31 cellular contexts compared by ENCODE assay signal in genomic region chr1:223682502-223682901, GRCh38. TPM values are rescaled to one million over a fixed set of nuclear protein-coding genes. Genes with fewer than 3 reads are reported as not detected.
DNase-seq lines count a peak whose midpoint lies in the region; ATAC-seq, FAIRE-seq and TF ChIP-seq lines count a peak whose summit lies in the region.
"Had no signal": no experiment of that assay in that cellular context is flagged by ENCODE, and none has a peak within 500 bp of the region (broad histone marks: within the 10 kb centered on the region; RNA-seq: fewer than 3 reads in every experiment).

No MANE protein-coding gene starts in this region.

- TF ChIP-seq POLR2A in A549 (IDR thresholded peaks at IDR 0.05; ENCODE audit: low read length) (no peak), GM12878 (IDR thresholded peaks at IDR 0.05; ENCODE audit: low read depth, low read length) (no peak)

- H3K9me3 ChIP-seq in A549 (no peaks in the 10 kb centered on the region), GM23248 (ENCODE audit: low read depth) (no peaks in the 10 kb centered on the region), GM12878 (replicated peaks; ENCODE audit: control insufficient read depth, insufficient read depth, low read length) (no peaks in the 10 kb centered on the region)
- H3K9me3 ChIP-seq: SJSA1 had no signal

- ATAC-seq in A549 (no peak), GM12878 (peak; percentile 17; the same call in 1 of the 3 replicates), foreskin keratinocyte (peak; percentile 39)
- ATAC-seq: HepG2 had no signal

- H3K4me3 Mint-ChIP-seq in osteocyte (ENCODE audit: unreplicated experiment): no peak overlapping the region
- H3K4me3 Mint-ChIP-seq: B cell; CD14-positive monocyte; CD8-positive, alpha-beta memory T cell had no signal

- H3K27ac Mint-ChIP-seq in osteocyte (ENCODE audit: unreplicated experiment): no peak overlapping the region
- H3K27ac Mint-ChIP-seq: B cell, CD14-positive monocyte had no signal

- H3K4me2 ChIP-seq in A549 (no peak overlapping the region), GM23248 (ENCODE audit: unreplicated experiment) (no peak overlapping the region), GM12878 (ENCODE audit: control insufficient read depth, insufficient read depth) (no peak overlapping the region)

- no peaks in the 10 kb centered on the region for H3F3A ChIP-seq in GM23248 (ENCODE audit: insufficient read depth)

- no TSS peak for BruUV-seq in GM12878 (replicated peaks; lab: Mats Ljungman, UMichigan)

- DNase-seq in A549 (ENCODE audit: low read depth in 1 of 2, low spot score in 1 of 2) (no peak), GM23248 (peak; percentile 17), GM12878 (ENCODE audit: low read depth, low spot score) (no peak), foreskin keratinocyte (no peak), foreskin fibroblast (no peak), osteocyte (ENCODE audit: extremely low spot score, unreplicated experiment) (no peak), GM03348 (ENCODE audit: low spot score) (no peak)
- DNase-seq in activated effector memory CD4-positive, alpha-beta T cell treated with Interleukin-2 at 50 U/mL for 16 hours: no peak
- DNase-seq: CD8-positive, alpha-beta memory T cell; DMS 273 treated with DMSO at 0.1 percent for 48 hours; DMS79; EL; GDM1; Kasumi-1; MV-4-11; NCI-H1105; NCI-H1436 treated with DMSO at 0.1 percent for 48 hours; NCI-H187 treated with DMSO at 0.1 percent for 48 hours; NCI-H2171 treated with DMSO at 0.1 percent for 48 hours; NCI-H524 treated with DMSO at 0.1 percent for 48 hours; NCI-H774; NK-92 treated with Interleukin-12 subunit alpha and Interleukin-12 subunit beta, amount 100 ng/mL, for 24 hours; Right ventricle myocardium superior; RPMI8226 had no signal

- H3K9me3 Mint-ChIP-seq in osteocyte (ENCODE audit: unreplicated experiment): no peaks in the 10 kb centered on the region
- H3K9me3 Mint-ChIP-seq: CD8-positive, alpha-beta memory T cell had no signal

- POLR2A ChIA-PET in A549 (lab: Yijun Ruan, JAX) (no interaction called here), GM12878 (lab: Charles Lee) (no interaction called here)

- no peaks in the 10 kb centered on the region for H3K79me2 ChIP-seq in GM23248 (ENCODE audit: insufficient read depth)
- no peaks in the 10 kb centered on the region for H3K79me2 ChIP-seq in GM12878 (ENCODE audit: control insufficient read depth, insufficient read depth, low read length)

- H3K4me3 ChIP-seq in A549 (no peak overlapping the region), GM23248 (no peak overlapping the region), GM12878 (no peak overlapping the region), foreskin fibroblast (ENCODE audit: low read depth in 1 of 2, low read length in 2 of 2) (no peak overlapping the region)
- H3K4me3 ChIP-seq: SJSA1 had no signal

- no peak for TF ChIP-seq RAD21 in A549 (conservative IDR thresholded peaks at IDR 0.05 in 1 of 2, IDR thresholded peaks at IDR 0.05 in 1 of 2)
- TF ChIP-seq RAD21 in GM12878 (IDR thresholded peaks at IDR 0.05; ENCODE audit: insufficient read depth, low read depth, low read length): no peak

- no peaks in the 10 kb centered on the region for H3K4me1 Mint-ChIP-seq in osteocyte (ENCODE audit: unreplicated experiment)
- H3K4me1 Mint-ChIP-seq: CD8-positive, alpha-beta memory T cell had no signal

- RAD21 ChIA-PET in GM12878 (lab: Charles Lee; ENCODE audit: unreplicated experiment): interaction anchor here (0.8 to 1.7 kb wide), 3 partner anchors 126 to 549 kb away, joined by 3 to 13 read pairs (median 10); no protein-coding TSS in a partner anchor

- peaks cover 50% of the 10 kb centered on the region for H3K27me3 Mint-ChIP-seq in osteocyte (ENCODE audit: unreplicated experiment)

- H3K27me3 ChIP-seq in GM23248 (replicated peaks; ENCODE audit: insufficient read depth) (0 out of 2 replicates have a peak, but pooled peaks cover 4% of the 10 kb centered on the region), GM12878 (replicated peaks in 1 of 2; ENCODE audit: control insufficient read depth in 2 of 2, insufficient read depth in 2 of 2, low read length in 1 of 2) (no peaks in the 10 kb centered on the region; a peak in 2 of 4 replicates), foreskin keratinocyte (peaks cover 10% of the 10 kb centered on the region)

- no peak for FAIRE-seq in A549 (lab: Jason Lieb, UNC)
- FAIRE-seq in GM12878 (lab: Jason Lieb, UNC): no peak
- FAIRE-seq: GM12892, H54, HepG2 had no signal

- H3K4me1 ChIP-seq in A549 (no peaks in the 10 kb centered on the region), GM23248 (ENCODE audit: insufficient read depth) (0 out of 2 replicates have a peak, but pooled peaks cover 3% of the 10 kb centered on the region), GM12878 (ENCODE audit: control insufficient read depth, insufficient read depth, low read length) (no peaks in the 10 kb centered on the region), foreskin keratinocyte (no peaks in the 10 kb centered on the region)
- H3K4me1 ChIP-seq: SJSA1 had no signal

- no peaks in the 10 kb centered on the region for H3K36me3 ChIP-seq in GM23248 (ENCODE audit: low read depth)
- no peaks in the 10 kb centered on the region for H3K36me3 ChIP-seq in GM12878 (ENCODE audit: control insufficient read depth in 2 of 2, insufficient read depth in 2 of 2, low read length in 1 of 2)
- H3K36me3 ChIP-seq: SJSA1 had no signal

- in situ Hi-C loops in GM23248 (cut with MboI) (no loop called here), GM12878 (cut with MboI) (no loop called here)

- 57% methylated on average over 3 of the region's 3 CpGs for whole genome bisulfite sequencing in A549 (ENCODE audit: missing lambda C conversion rate)
- 83 to 93% methylated on average over 3 of the region's 3 CpGs for WGBS in GM23248 (ENCODE audit: low coverage in 1 of 2, low lambda C conversion rate in 2 of 2, missing lambda C conversion rate in 2 of 2), 2 experiments
- WGBS in GM12878 (ENCODE audit: insufficient coverage, insufficient replicate concordance, low lambda C conversion rate, missing lambda C conversion rate): 24% methylated on average over 3 of the region's 3 CpGs

- no peak overlapping the region for H3K9ac ChIP-seq in GM23248
- H3K9ac ChIP-seq in GM12878 (ENCODE audit: control insufficient read depth, insufficient read depth, low read length): no peak overlapping the region

- no peak overlapping the region for H3K27ac ChIP-seq in A549
- H3K27ac ChIP-seq in GM23248: no peak overlapping the region
- H3K27ac ChIP-seq in GM12878 (ENCODE audit: control insufficient read depth, insufficient read depth): no peak overlapping the region
- H3K27ac ChIP-seq in foreskin keratinocyte: no peak overlapping the region
- H3K27ac ChIP-seq: SJSA1 had no signal

- intact Hi-C loops in GM12878 (cut with micrococcal nuclease; ENCODE audit: unreplicated experiment): loop anchor here (5.0 to 10.0 kb wide), 2 partner anchors 440 to 868 kb away; partner anchors contain the start of gene DISP1

- TF ChIP-seq CTCF in A549 (IDR thresholded peaks at IDR 0.05): no peak
- TF ChIP-seq CTCF in GM12878 (IDR thresholded peaks at IDR 0.05 in 2 of 3, conservative IDR thresholded peaks at IDR 0.05 in 1 of 3; ENCODE audit: control insufficient read depth in 2 of 3, extremely low read depth in 1 of 3, insufficient read depth in 1 of 3, low read depth in 3 of 3, low read length in 3 of 3): no peak
- TF ChIP-seq CTCF in foreskin keratinocyte (conservative IDR thresholded peaks at IDR 0.05): no peak
- TF ChIP-seq CTCF in foreskin fibroblast (IDR thresholded peaks at IDR 0.05; ENCODE audit: low read depth, low read length): no peak
- no peak for TF ChIP-seq CTCF in osteocyte (IDR thresholded peaks at IDR 0.05)

- no peak overlapping the region for H2AFZ ChIP-seq in GM23248
- no peak overlapping the region for H2AFZ ChIP-seq in GM12878 (ENCODE audit: control insufficient read depth, low read depth, low read length)

- H3K9me2 ChIP-seq in GM23248 (ENCODE audit: insufficient read depth): no peaks in the 10 kb centered on the region

- no peaks in the 10 kb centered on the region for H3K36me3 Mint-ChIP-seq in osteocyte (ENCODE audit: unreplicated experiment)
- H3K36me3 Mint-ChIP-seq: CD14-positive monocyte; CD8-positive, alpha-beta memory T cell had no signal

- SMC1A ChIA-PET in GM12878 (lab: Charles Lee; ENCODE audit: uncharacterized antibody, unreplicated experiment): interaction anchor here (1.3 to 2.8 kb wide), 3 partner anchors 126 to 549 kb away, joined by 4 to 14 read pairs (median 8); no protein-coding TSS in a partner anchor

- TF ChIP-seq EP300 in A549 (IDR thresholded peaks at IDR 0.05) (no peak), GM12878 (IDR thresholded peaks at IDR 0.05; ENCODE audit: borderline replicate concordance in 1 of 2, control insufficient read depth in 1 of 2, low read depth in 2 of 2, low read length in 2 of 2) (no peak)

- CTCF ChIA-PET in A549 (lab: Yijun Ruan, JAX) (interaction anchor here (0.6 to 4.4 kb wide), 15 partner anchors 9 to 589 kb away, joined by 3 to 98 read pairs (median 15); no protein-coding TSS in a partner anchor), GM12878 (lab: Yijun Ruan, JAX) (interaction anchor here (1.2 to 8.4 kb wide), 4 partner anchors 125 to 549 kb away, joined by 6 to 72 read pairs (median 30); no protein-coding TSS in a partner anchor)

- no peaks in the 10 kb centered on the region for H4K20me1 ChIP-seq in GM23248 (ENCODE audit: insufficient read depth)
- no peaks in the 10 kb centered on the region for H4K20me1 ChIP-seq in GM12878 (ENCODE audit: control insufficient read depth, insufficient read depth)

RNA-seq across cellular contexts. Expression of gene CAPN8, which starts 17.0 kb away (rescaled TPM):
- 1.5 and 2.4 TPM in 2 replicates for polyA plus RNA-seq in A549 (2011; rRNA removed)
- 0.13 and 0.25 TPM in 2 replicates for polyA plus RNA-seq in A549 (2012; cell fraction: cytosol; rRNA removed)
- 1.5 and 2.3 TPM in 2 replicates for polyA plus RNA-seq in A549 (2012; cell fraction: nucleus; rRNA removed)
- polyA plus RNA-seq in A549 (2017; fragmentation: RNase III; extraction: RNeasy Plus Mini Kit Qiagen cat#74134 plus additional on column Dnase treatment): 0.20 to 0.51 TPM (median 0.39 TPM) in 3 replicates
- 0.87 and 1.5 TPM in 2 replicates for polyA minus RNA-seq in A549 (2011; rRNA and poly(A)+ RNA removed)
- 0.25 TPM in 1 of 2 replicates, not detected in the other for total RNA-seq in GM23248 (2014; rRNA removed; shearing (Covaris generic))
- polyA plus RNA-seq in GM23248 (2016; fragmentation: Nextera tagmentation; extraction: Ambion mirVana): not detected in 2 replicates
- 2.5 TPM in 2 replicates for total RNA-seq in GM12878 (2013; cell fraction: nucleolus; rRNA removed)
- total RNA-seq in GM12878 (2014; rRNA removed): 7.4 and 8.3 TPM in 2 replicates
- total RNA-seq in GM12878 (2014; rRNA removed; fragmentation: Illumina TruSeq; extraction: Trizol): 6.4 and 7.3 TPM in 2 replicates
- total RNA-seq in GM12878 (2021): 7.5 and 7.6 TPM in 2 replicates
- polyA plus RNA-seq in GM12878 (2011; ENCODE audit: low read depth): 0.64 TPM
- 9.8 and 13.5 TPM in 2 replicates for polyA plus RNA-seq in GM12878 (2011; rRNA removed)
- polyA plus RNA-seq in GM12878 (2011; cell fraction: cytosol; rRNA removed): 11.4 and 14.2 TPM in 2 replicates
- 15.4 and 23.1 TPM in 2 replicates for polyA plus RNA-seq in GM12878 (2011; cell fraction: nucleus; rRNA removed)
- 0.66 TPM in 1 of 2 replicates, not detected in the other for polyA plus RNA-seq in GM12878 (2012)
- polyA plus RNA-seq in GM12878 (2014; fragmentation: Illumina TruSeq; extraction: Trizol): 8.4 and 8.6 TPM in 2 replicates
- polyA plus RNA-seq in GM12878 (2014; fragmentation: Nextera tagmentation; extraction: Ambion mirVana): 10 to 100 TPM; 21.8 to 30.7 TPM
- 10.7 and 11.0 TPM in 2 replicates for polyA plus RNA-seq in GM12878 (2014; rRNA removed)
- 10 to 100 TPM; 14.4 to 16.0 TPM for polyA plus RNA-seq in GM12878 (2016; fragmentation: Nextera tagmentation; extraction: Ambion mirVana)
- 3.0 and 5.3 TPM in 2 replicates for polyA minus RNA-seq in GM12878 (2011; rRNA and poly(A)+ RNA removed)
- not detected in 2 replicates for polyA minus RNA-seq in GM12878 (2011; cell fraction: cytosol; rRNA and poly(A)+ RNA removed)
- polyA minus RNA-seq in GM12878 (2011; cell fraction: nucleus; rRNA and poly(A)+ RNA removed): 1.1 and 2.9 TPM in 2 replicates
- total RNA-seq in foreskin keratinocyte: 0.68 and 1.1 TPM in 2 replicates
- polyA plus RNA-seq in foreskin keratinocyte: 0.55 and 0.73 TPM in 2 replicates
- total RNA-seq in osteocyte: not detected in 2 replicates
- total RNA-seq: CD8-positive, alpha-beta memory T cell; HT1080; Right ventricle myocardium superior; SJSA1 had no signal
- polyA plus RNA-seq: CD14-positive monocyte; CD8-positive, alpha-beta memory T cell had no signal

RNA-seq across cellular contexts. Expression of gene CAPN2, which starts 29.8 kb away (rescaled TPM):
- polyA plus RNA-seq in A549 (2011; rRNA removed) (199 and 217 TPM in 2 replicates), A549 (2017; fragmentation: RNase III; extraction: RNeasy Plus Mini Kit Qiagen cat#74134 plus additional on column Dnase treatment) (285 to 327 TPM (median 300 TPM) in 3 replicates), GM23248 (2016; fragmentation: Nextera tagmentation; extraction: Ambion mirVana) (261 and 272 TPM in 2 replicates), GM12878 (2011; rRNA removed) (9.3 and 10.4 TPM in 2 replicates), GM12878 (2014; fragmentation: Illumina TruSeq; extraction: Trizol) (17.7 and 18.0 TPM in 2 replicates), GM12878 (2014; fragmentation: Nextera tagmentation; extraction: Ambion mirVana) (1 to 10 TPM; 6.0 to 8.2 TPM), GM12878 (2014; rRNA removed) (21.4 and 26.4 TPM in 2 replicates), GM12878 (2016; fragmentation: Nextera tagmentation; extraction: Ambion mirVana) (10 to 100 TPM; 15.7 to 16.9 TPM), foreskin keratinocyte (278 and 298 TPM in 2 replicates)
- 132 and 138 TPM in 2 replicates for polyA plus RNA-seq in A549 (2012; cell fraction: cytosol; rRNA removed)
- polyA plus RNA-seq in A549 (2012; cell fraction: nucleus; rRNA removed): 115 and 134 TPM in 2 replicates
- 153 and 163 TPM in 2 replicates for polyA minus RNA-seq in A549 (2011; rRNA and poly(A)+ RNA removed)
- 214 and 223 TPM in 2 replicates for total RNA-seq in GM23248 (2014; rRNA removed; shearing (Covaris generic))
- total RNA-seq in GM12878 (2013; cell fraction: nucleolus; rRNA removed): 0.93 and 1.9 TPM in 2 replicates
- total RNA-seq in GM12878 (2014; rRNA removed) (12.2 and 16.3 TPM in 2 replicates), GM12878 (2014; rRNA removed; fragmentation: Illumina TruSeq; extraction: Trizol) (17.6 and 18.2 TPM in 2 replicates), GM12878 (2021) (17.9 and 18.9 TPM in 2 replicates), foreskin keratinocyte (530 and 551 TPM in 2 replicates), osteocyte (271 and 278 TPM in 2 replicates)
- 12.0 TPM for polyA plus RNA-seq in GM12878 (2011; ENCODE audit: low read depth)
- 5.4 and 6.3 TPM in 2 replicates for polyA plus RNA-seq in GM12878 (2011; cell fraction: cytosol; rRNA removed)
- 20.0 and 22.4 TPM in 2 replicates for polyA plus RNA-seq in GM12878 (2011; cell fraction: nucleus; rRNA removed)
- polyA plus RNA-seq in GM12878 (2012): 4.8 and 9.3 TPM in 2 replicates
- polyA minus RNA-seq in GM12878 (2011; rRNA and poly(A)+ RNA removed): 8.2 and 10.8 TPM in 2 replicates
- 3.5 and 4.8 TPM in 2 replicates for polyA minus RNA-seq in GM12878 (2011; cell fraction: cytosol; rRNA and poly(A)+ RNA removed)
- polyA minus RNA-seq in GM12878 (2011; cell fraction: nucleus; rRNA and poly(A)+ RNA removed): 4.1 and 9.7 TPM in 2 replicates

Comparison
In these comparisons a context has a peak if more than half of its experiments do, and no peak if none do; other contexts are left out.
1. ATAC-seq: peak in GM12878 (single experiment) and foreskin keratinocyte (single experiment); none in A549 (0 of 2).
2. RNA of gene CAPN2, which starts 29.8 kb away (total RNA-seq): 530 to 551 TPM in foreskin keratinocyte, 271 to 278 TPM in osteocyte and 214 to 223 TPM in GM23248; 0.93 to 18.9 TPM in GM12878; every median in the first group is over 10 times any median in the second.